8 cellular contexts compared by ENCODE assay signal in the genomic region with DNA sequence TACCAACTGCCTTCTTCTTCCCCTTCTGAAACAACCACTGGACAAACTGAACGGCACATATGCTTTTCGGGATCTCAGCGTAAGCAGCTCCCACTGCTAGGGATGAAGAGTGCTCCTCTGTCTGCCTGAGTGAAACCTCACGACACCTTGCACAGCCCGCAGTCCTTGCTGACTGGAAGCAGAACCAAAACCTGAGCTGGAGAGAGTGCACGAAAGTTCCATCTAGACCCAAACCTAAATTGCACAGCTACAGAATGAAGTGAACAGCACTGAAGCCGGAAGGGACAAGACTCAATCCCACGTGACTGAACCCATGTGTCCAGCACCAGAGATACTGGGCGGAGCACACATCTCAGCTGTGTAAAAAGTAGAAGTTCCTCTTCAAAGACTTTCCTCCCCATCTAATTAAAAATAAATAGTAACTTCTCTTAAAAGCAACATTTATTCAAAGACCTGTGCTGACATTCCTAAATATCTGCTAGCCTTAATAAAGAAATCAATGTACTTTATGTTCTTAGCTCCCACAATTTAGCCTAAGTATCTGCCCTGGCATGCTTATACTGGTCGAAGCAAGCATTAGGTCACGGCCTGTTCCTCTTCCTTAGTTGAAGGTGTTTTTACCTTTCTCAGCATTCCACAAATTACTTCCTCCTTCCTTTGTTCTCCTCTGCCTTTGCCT.
A peak's percentile ranks its signal among the peaks of the same experiment; 100 is the strongest.
DNase-seq lines count a peak whose midpoint lies in the region; ATAC-seq, FAIRE-seq and TF ChIP-seq lines count a peak whose summit lies in the region.
"Not testable (repeated sequence)": the region's sequence is repeated elsewhere in the genome, so short reads cannot be mapped to it uniquely, and the experiment has no call there.

No MANE protein-coding gene starts in this region.

- CTCF ChIA-PET in H1 (lab: Charles Lee; ENCODE audit: partially characterized antibody) = interaction anchor here (0.8 to 1.7 kb wide), 12 partner anchors 9 to 133 kb away, joined by 3 to 4 read pairs (median 4); no protein-coding TSS in a partner anchor

- not testable (repeated sequence) for TF ChIP-seq RAD21 in H1 (IDR thresholded peaks at IDR 0.05 in 1 of 2, conservative IDR thresholded peaks at IDR 0.05 in 1 of 2; ENCODE audit: low read depth in 2 of 2, low read length in 2 of 2)

- H3K27ac ChIP-seq in HUES6 (ENCODE audit: low read depth, low read length) = peak overlapping the region; percentile 22; the same call in 1 of the 2 replicates
- H3K27ac ChIP-seq in H1 (ENCODE audit: low read depth, low read length) = peak overlapping the region; percentile 68; the same call in 1 of the 2 replicates

- intact Hi-C loops in activated CD4-positive, alpha-beta T cell treated with anti-CD3 and anti-CD28 coated beads, Interleukin-2, amount 10 ng/mL, durations not matched to agents 24 days and 14 days (cut with micrococcal nuclease) = loop anchor here (5.0 kb wide), 2 partner anchors 45 to 60 kb away; no protein-coding TSS in a partner anchor

- POLR2A ChIA-PET in H1 (lab: Charles Lee; ENCODE audit: partially characterized antibody) = interaction anchor here (0.5 to 2.6 kb wide), 9 partner anchors 8 to 136 kb away, joined by 3 to 8 read pairs (median 4); no protein-coding TSS in a partner anchor

- H3K9me3 ChIP-seq in HUES6 (ENCODE audit: control insufficient read depth, insufficient read depth, low read depth, low read length); H1 (ENCODE audit: insufficient read depth in 2 of 2, low read depth in 1 of 2, low read length in 1 of 2): not testable (repeated sequence)

- H3K23ac ChIP-seq in H1 (ENCODE audit: insufficient read length) = not testable (repeated sequence)

- H3K4me3 Mint-ChIP-seq in activated CD4-positive, alpha-beta T cell treated with anti-CD3 and anti-CD28 coated beads, Interleukin-2, amount 10 ng/mL, durations not matched to agents 24 days and 14 days = peak overlapping the region; percentile 75
- peak overlapping the region; percentile 67 for H3K4me3 Mint-ChIP-seq in memory B cell
- peak overlapping the region; percentile 53 for H3K4me3 Mint-ChIP-seq in stimulated activated naive CD8-positive, alpha-beta T cell treated with anti-CD3 and anti-CD28 coated beads, Interleukin-15, Interleukin-2, amounts not matched to agents 100 ng/mL and 50 ng/mL, for 24 hours

- TF ChIP-seq POLR2A in H1 (IDR thresholded peaks at IDR 0.05; ENCODE audit: control extremely low read depth in 1 of 2, low read depth in 2 of 2, low read length in 2 of 2) = not testable (repeated sequence)

- peak; percentile 43 for ATAC-seq in GM19467 (IDR thresholded peaks at IDR 0.05; ENCODE audit: unreplicated experiment)
- ATAC-seq in HG02884 (IDR thresholded peaks at IDR 0.05; ENCODE audit: unreplicated experiment) = peak; percentile 43
- ATAC-seq in memory B cell (ENCODE audit: low read depth) = peak; percentile 44

- not testable (repeated sequence) for H4K8ac ChIP-seq in H1 (ENCODE audit: extremely low read depth, insufficient read depth, low read length)

- H2BK120ac ChIP-seq in H1 (replicated peaks; ENCODE audit: low read depth, low read length) = peak overlapping the region; percentile 4

- H3K79me2 ChIP-seq in H1 (ENCODE audit: control insufficient read depth in 1 of 2, insufficient read depth in 2 of 2, low read length in 2 of 2) = peaks cover 30 to 97% of the 10 kb centered on the region in 2 experiments

- FAIRE-seq in H1 (lab: Jason Lieb, UNC) = not testable (repeated sequence)

- H4K5ac ChIP-seq in H1 (ENCODE audit: insufficient read length, low read depth, low read length) = not testable (repeated sequence)

- H3K4ac ChIP-seq in H1 (replicated peaks; ENCODE audit: insufficient read length, low read depth, low read length) = not testable (repeated sequence)

- not testable (repeated sequence) for H3K14ac ChIP-seq in H1 (ENCODE audit: insufficient read length)

- H3K4me3 ChIP-seq in GM12864 (ENCODE audit: low read depth, low read length); HUES6 (ENCODE audit: low read depth, low read length); H1 (ENCODE audit: extremely low read depth in 1 of 4, insufficient read depth in 2 of 4, low read depth in 3 of 4, low read length in 4 of 4): not testable (repeated sequence)

- H3K9ac ChIP-seq in HUES6 (ENCODE audit: low read length) (peak overlapping the region; percentile 55), H1 (replicated peaks in 1 of 4; ENCODE audit: extremely low read depth in 1 of 4, low read depth in 3 of 4, low read length in 3 of 4) (peak overlapping the region in 2 of 4 experiments; percentile 10 to 62; a peak in 2 of 7 replicates)

- not testable (repeated sequence) for H2AFZ ChIP-seq in H1 (ENCODE audit: low read length)

- not testable (repeated sequence) for H3K9me3 Mint-ChIP-seq in activated CD4-positive, alpha-beta T cell treated with anti-CD3 and anti-CD28 coated beads, Interleukin-2, amount 10 ng/mL, durations not matched to agents 24 days and 14 days; memory B cell; stimulated activated naive CD8-positive, alpha-beta T cell treated with anti-CD3 and anti-CD28 coated beads, Interleukin-15, Interleukin-2, amounts not matched to agents 100 ng/mL and 50 ng/mL, for 24 hours

- 64% methylated on average over 10 of the region's 11 CpGs; no CpG with 5 or more reads in 1 of the 2 experiments for whole genome bisulfite sequencing in H1 (ENCODE audit: extremely low coverage in 1 of 2, insufficient coverage in 1 of 2, insufficient read length in 1 of 2, insufficient replicate concordance in 2 of 2, low coverage in 1 of 2, low lambda C conversion rate in 2 of 2, missing lambda C conversion rate in 1 of 2), 2 experiments

- H4K20me1 ChIP-seq in H1 (replicated peaks in 1 of 2; ENCODE audit: control insufficient read depth in 1 of 2, insufficient read depth in 2 of 2, low read length in 2 of 2) = peaks cover 45 to 49% of the 10 kb centered on the region in 2 experiments

- peak overlapping the region; percentile 87 for H4K91ac ChIP-seq in H1 (replicated peaks; ENCODE audit: insufficient read length, low read length)

- not testable (repeated sequence) for TF ChIP-seq CTCF in GM12864 (IDR thresholded peaks at IDR 0.05; ENCODE audit: low read depth, low read length, missing control alignments); H1 (IDR thresholded peaks at IDR 0.05; ENCODE audit: control extremely low read depth in 1 of 3, insufficient read depth in 1 of 3, low read depth in 1 of 3, low read length in 3 of 3)

- H3K79me1 ChIP-seq in H1 (ENCODE audit: low read depth, low read length) = peaks cover 25% of the 10 kb centered on the region

- H3K36me3 ChIP-seq in HUES6 (ENCODE audit: control insufficient read depth, insufficient read depth, low read length); H1 (ENCODE audit: control insufficient read depth in 2 of 4, insufficient read depth in 4 of 4, low read length in 3 of 4): not testable (repeated sequence)

- DNase-seq in GM12864 (ENCODE audit: low read depth) = peak; percentile 81
- peak; percentile 72 for DNase-seq in activated CD4-positive, alpha-beta T cell treated with anti-CD3 and anti-CD28 coated beads, Interleukin-2, amount 10 ng/mL, durations not matched to agents 24 days and 14 days
- not testable (repeated sequence) for DNase-seq in H1 (ENCODE audit: low read depth in 1 of 2, low spot score in 2 of 2); memory B cell (ENCODE audit: low spot score in 2 of 2)

- not testable (repeated sequence) for H2BK15ac ChIP-seq in H1 (ENCODE audit: low read length)

- not testable (repeated sequence) for H3K27me3 Mint-ChIP-seq in activated CD4-positive, alpha-beta T cell treated with anti-CD3 and anti-CD28 coated beads, Interleukin-2, amount 10 ng/mL, durations not matched to agents 24 days and 14 days; memory B cell; stimulated activated naive CD8-positive, alpha-beta T cell treated with anti-CD3 and anti-CD28 coated beads, Interleukin-15, Interleukin-2, amounts not matched to agents 100 ng/mL and 50 ng/mL, for 24 hours

- H3K27me3 ChIP-seq in HUES6 (ENCODE audit: control insufficient read depth, insufficient read depth, low read length); H1 (replicated peaks in 1 of 4; ENCODE audit: control insufficient read depth in 3 of 4, extremely low read depth in 1 of 4, insufficient read depth in 3 of 4, low read length in 3 of 4): not testable (repeated sequence)

- H2BK5ac ChIP-seq in H1 (ENCODE audit: low read depth, low read length) = peak overlapping the region; percentile 92

- not testable (repeated sequence) for H2BK20ac ChIP-seq in H1 (ENCODE audit: low read length)

- H3K4me1 ChIP-seq in HUES6 (ENCODE audit: control insufficient read depth, insufficient read depth, low read length) (peaks cover 60% of the 10 kb centered on the region), H1 (replicated peaks in 1 of 4; ENCODE audit: control insufficient read depth in 3 of 4, insufficient read depth in 4 of 4, low read length in 3 of 4) (peaks cover 14 to 39% (median 24%) of the 10 kb centered on the region in 4 experiments)

- H3K27ac Mint-ChIP-seq in activated CD4-positive, alpha-beta T cell treated with anti-CD3 and anti-CD28 coated beads, Interleukin-2, amount 10 ng/mL, durations not matched to agents 24 days and 14 days = peak overlapping the region; percentile 95
- peak overlapping the region; percentile 79 for H3K27ac Mint-ChIP-seq in memory B cell
- peak overlapping the region; percentile 93 for H3K27ac Mint-ChIP-seq in stimulated activated naive CD8-positive, alpha-beta T cell treated with anti-CD3 and anti-CD28 coated beads, Interleukin-15, Interleukin-2, amounts not matched to agents 100 ng/mL and 50 ng/mL, for 24 hours

- H2AK5ac ChIP-seq in H1 (ENCODE audit: low read depth, low read length) = peak overlapping the region; percentile 98

- not testable (repeated sequence) for TF ChIP-seq EP300 in H1 (IDR thresholded peaks at IDR 0.05; ENCODE audit: borderline replicate concordance in 1 of 2, low read depth in 2 of 2, low read length in 2 of 2)

- H3K23me2 ChIP-seq in H1 (ENCODE audit: low read depth, low read length) = not testable (repeated sequence)

- not testable (repeated sequence) for H3K56ac ChIP-seq in H1 (replicated peaks; ENCODE audit: insufficient read length, low read depth, low read length)

- H2BK12ac ChIP-seq in H1 (ENCODE audit: low read depth, low read length) = peak overlapping the region; percentile 98

- H3K4me2 ChIP-seq in H1 (ENCODE audit: insufficient read depth in 1 of 2, low read depth in 2 of 2, low read length in 2 of 2) = peak overlapping the region in 1 of 2 experiments; percentile 64; a peak in 1 of 4 replicates

- peak overlapping the region; percentile 39; the same call in 1 of the 2 replicates for H3K18ac ChIP-seq in H1 (ENCODE audit: extremely low read depth, low read length)

- H3K36me3 Mint-ChIP-seq in activated CD4-positive, alpha-beta T cell treated with anti-CD3 and anti-CD28 coated beads, Interleukin-2, amount 10 ng/mL, durations not matched to agents 24 days and 14 days (ENCODE audit: low read depth) = peaks cover 23% of the 10 kb centered on the region
- not testable (repeated sequence) for H3K36me3 Mint-ChIP-seq in memory B cell
- H3K36me3 Mint-ChIP-seq in stimulated activated naive CD8-positive, alpha-beta T cell treated with anti-CD3 and anti-CD28 coated beads, Interleukin-15, Interleukin-2, amounts not matched to agents 100 ng/mL and 50 ng/mL, for 24 hours (ENCODE audit: low read depth) = peaks cover 34% of the 10 kb centered on the region

- peaks cover 75% of the 10 kb centered on the region for H3K4me1 Mint-ChIP-seq in activated CD4-positive, alpha-beta T cell treated with anti-CD3 and anti-CD28 coated beads, Interleukin-2, amount 10 ng/mL, durations not matched to agents 24 days and 14 days
- peaks cover 62% of the 10 kb centered on the region for H3K4me1 Mint-ChIP-seq in memory B cell
- peaks cover 98% of the 10 kb centered on the region for H3K4me1 Mint-ChIP-seq in stimulated activated naive CD8-positive, alpha-beta T cell treated with anti-CD3 and anti-CD28 coated beads, Interleukin-15, Interleukin-2, amounts not matched to agents 100 ng/mL and 50 ng/mL, for 24 hours (ENCODE audit: low read depth)
